18 cellular contexts compared by ENCODE assay signal in genomic region chr3:25854214-25854613, GRCh38.
A peak's percentile ranks its signal among the peaks of the same experiment; 100 is the strongest.
DNase-seq lines count a peak whose midpoint lies in the region; ATAC-seq, FAIRE-seq and TF ChIP-seq lines count a peak whose summit lies in the region.
"Had no signal": no experiment of that assay in that cellular context is flagged by ENCODE, and none has a peak within 500 bp of the region (broad histone marks: within the 10 kb centered on the region; RNA-seq: fewer than 3 reads in every experiment).

No MANE protein-coding gene starts in this region.

- H3K4me1 Mint-ChIP-seq in Calu3 (ENCODE audit: low read depth, unreplicated experiment) (peaks cover 26% of the 10 kb centered on the region), osteocyte (ENCODE audit: unreplicated experiment) (peaks cover 19% of the 10 kb centered on the region)
- no peaks in the 10 kb centered on the region for H3K4me1 Mint-ChIP-seq in stimulated activated memory B cell treated with anti-CD40 and anti-IgM and Interleukin-4, amounts not matched to agents 10 μg/mL and 1 μg/mL and 100 μg/mL, for 72 hours

- H3K9me1 ChIP-seq in endothelial cell of umbilical vein (replicated peaks; ENCODE audit: control insufficient read depth, extremely low read depth, insufficient read depth, low read length) = no peaks in the 10 kb centered on the region

- CTCF ChIA-PET in Calu3 (lab: Charles Lee) = interaction anchor here (0.9 to 1.6 kb wide), 5 partner anchors 10 to 206 kb away, joined by 3 to 5 read pairs (median 4); partner anchors contain the start of gene NGLY1
- CTCF ChIA-PET in endothelial cell of umbilical vein (lab: Charles Lee) = interaction anchor here (0.7 to 5.3 kb wide), 12 partner anchors 9 to 499 kb away, joined by 3 to 254 read pairs (median 6); partner anchors contain the start of gene NGLY1

- H3K27me3 ChIP-seq in endothelial cell of umbilical vein (ENCODE audit: control insufficient read depth in 2 of 2, insufficient read depth in 2 of 2, low read length in 2 of 2) = no peaks in the 10 kb centered on the region

- H3K79me2 ChIP-seq in endothelial cell of umbilical vein (ENCODE audit: control insufficient read depth, insufficient read depth, low read length) = no peaks in the 10 kb centered on the region

- H3K4me3 ChIP-seq in endothelial cell of umbilical vein (replicated peaks in 1 of 3; ENCODE audit: insufficient read depth in 1 of 3, low read depth in 1 of 3, low read length in 3 of 3) = peak overlapping the region in 1 of 3 experiments; percentile 23

- peaks cover 18% of the 10 kb centered on the region for H3K4me1 ChIP-seq in endothelial cell of umbilical vein (ENCODE audit: control insufficient read depth, extremely low read depth, insufficient read depth, low read length)

- H3K4me3 Mint-ChIP-seq in Calu3 (ENCODE audit: low read depth, unreplicated experiment) (peak overlapping the region; percentile 16), osteocyte (ENCODE audit: unreplicated experiment) (no peak overlapping the region)
- no peak overlapping the region for H3K4me3 Mint-ChIP-seq in stimulated activated memory B cell treated with anti-CD40 and anti-IgM and Interleukin-4, amounts not matched to agents 10 μg/mL and 1 μg/mL and 100 μg/mL, for 72 hours
- H3K4me3 Mint-ChIP-seq: activated CD8-positive, alpha-beta T cell treated with anti-CD3 and anti-CD28 coated beads, Interleukin-2, amount 10 ng/mL, durations not matched to agents 7 days and 5 days; stimulated activated naive CD8-positive, alpha-beta T cell treated with anti-CD3 and anti-CD28 coated beads, Interleukin-15, amount 100 ng/mL, for 72 hours had no signal

- H3K36me3 ChIP-seq in endothelial cell of umbilical vein (ENCODE audit: control insufficient read depth in 2 of 2, extremely low read depth in 1 of 2, insufficient read depth in 2 of 2, low read length in 2 of 2) = no peaks in the 10 kb centered on the region

- FAIRE-seq in endothelial cell of umbilical vein (lab: Jason Lieb, UNC) = no peak
- FAIRE-seq: G401.6 had no signal

- DNase-seq in Calu3 (no peak), M059J (ENCODE audit: low read depth) (peak; percentile 11), endothelial cell of umbilical vein (ENCODE audit: low read depth, low spot score) (peak; percentile 36), osteocyte (ENCODE audit: extremely low spot score, unreplicated experiment) (no peak), SIG-M5 (lab: John Stamatoyannopoulos, UW) (no peak)
- no peak for DNase-seq in activated CD4-positive, alpha-beta T cell treated with anti-CD3 and anti-CD28 coated beads for 1 hour
- DNase-seq: activated CD8-positive, alpha-beta T cell treated with anti-CD3 and anti-CD28 coated beads, Interleukin-2, amount 10 ng/mL, durations not matched to agents 7 days and 5 days; activated gamma-delta T cell treated with Interleukin-2 at 50 U/mL for 16 hours; central memory CD4-positive, alpha-beta T cell; NCI-H1417 treated with DMSO at 0.1 percent for 48 hours; NCI-H510A; retina; stimulated activated naive CD8-positive, alpha-beta T cell treated with anti-CD3 and anti-CD28 coated beads, Interleukin-15, amount 100 ng/mL, for 72 hours; T-helper 9 cell had no signal

- H3K27ac ChIP-seq in endothelial cell of umbilical vein (ENCODE audit: insufficient read depth, low read depth, low read length) = peak overlapping the region; percentile 38
- H3K27ac ChIP-seq: RWPE1 had no signal

- H3K27ac Mint-ChIP-seq in Calu3 (ENCODE audit: unreplicated experiment) (no peak overlapping the region), osteocyte (ENCODE audit: unreplicated experiment) (peak overlapping the region; percentile 52)
- no peak overlapping the region for H3K27ac Mint-ChIP-seq in stimulated activated memory B cell treated with anti-CD40 and anti-IgM and Interleukin-4, amounts not matched to agents 10 μg/mL and 1 μg/mL and 100 μg/mL, for 72 hours
- H3K27ac Mint-ChIP-seq: activated CD8-positive, alpha-beta T cell treated with anti-CD3 and anti-CD28 coated beads, Interleukin-2, amount 10 ng/mL, durations not matched to agents 7 days and 5 days had no signal

- no peak overlapping the region for H3K9ac ChIP-seq in endothelial cell of umbilical vein (replicated peaks; ENCODE audit: extremely low read depth, insufficient read depth, low read length)

- TF ChIP-seq CTCF in Calu3 (IDR thresholded peaks at IDR 0.05; ENCODE audit: unreplicated experiment) (no peak), endothelial cell of umbilical vein (IDR thresholded peaks at IDR 0.05; ENCODE audit: extremely low read depth in 1 of 2, insufficient read depth in 1 of 2, low read depth in 1 of 2, low read length in 2 of 2) (no peak), osteocyte (IDR thresholded peaks at IDR 0.05) (no peak)

- H3K27me3 Mint-ChIP-seq in Calu3 (ENCODE audit: unreplicated experiment) (no peaks in the 10 kb centered on the region), osteocyte (ENCODE audit: unreplicated experiment) (no peaks in the 10 kb centered on the region)
- no peaks in the 10 kb centered on the region for H3K27me3 Mint-ChIP-seq in stimulated activated memory B cell treated with anti-CD40 and anti-IgM and Interleukin-4, amounts not matched to agents 10 μg/mL and 1 μg/mL and 100 μg/mL, for 72 hours
- H3K27me3 Mint-ChIP-seq: stimulated activated naive CD8-positive, alpha-beta T cell treated with anti-CD3 and anti-CD28 coated beads, Interleukin-15, amount 100 ng/mL, for 72 hours had no signal

- H3K9me3 Mint-ChIP-seq in Calu3 (ENCODE audit: low read depth, unreplicated experiment) (no peaks in the 10 kb centered on the region), osteocyte (ENCODE audit: unreplicated experiment) (no peaks in the 10 kb centered on the region)
- H3K9me3 Mint-ChIP-seq in stimulated activated memory B cell treated with anti-CD40 and anti-IgM and Interleukin-4, amounts not matched to agents 10 μg/mL and 1 μg/mL and 100 μg/mL, for 72 hours = no peaks in the 10 kb centered on the region
- H3K9me3 Mint-ChIP-seq: stimulated activated naive CD8-positive, alpha-beta T cell treated with anti-CD3 and anti-CD28 coated beads, Interleukin-15, amount 100 ng/mL, for 72 hours had no signal

- no peaks in the 10 kb centered on the region for H3K36me3 Mint-ChIP-seq in Calu3 (ENCODE audit: insufficient read depth, unreplicated experiment)
- no peaks in the 10 kb centered on the region for H3K36me3 Mint-ChIP-seq in osteocyte (ENCODE audit: unreplicated experiment)
- no peaks in the 10 kb centered on the region for H3K36me3 Mint-ChIP-seq in stimulated activated memory B cell treated with anti-CD40 and anti-IgM and Interleukin-4, amounts not matched to agents 10 μg/mL and 1 μg/mL and 100 μg/mL, for 72 hours

- TF ChIP-seq POLR2A in endothelial cell of umbilical vein (IDR thresholded peaks at IDR 0.05; ENCODE audit: low read depth, low read length) = no peak

- H4K20me1 ChIP-seq in endothelial cell of umbilical vein (replicated peaks; ENCODE audit: control insufficient read depth, extremely low read depth, insufficient read depth, low read length) = no peaks in the 10 kb centered on the region

- H2AFZ ChIP-seq in endothelial cell of umbilical vein (ENCODE audit: low read depth, low read length) = peak overlapping the region; percentile 70

- intact Hi-C loops in Calu3 (cut with micrococcal nuclease; ENCODE audit: unreplicated experiment) = no loop called here
- intact Hi-C loops in endothelial cell of umbilical vein (cut with micrococcal nuclease) = no loop called here

- POLR2A ChIA-PET in endothelial cell of umbilical vein (lab: Charles Lee) = interaction anchor here (1.0 kb wide), 1 partner anchor 71 kb away, joined by 5 read pairs; the partner anchor contains the start of gene NGLY1

- peak overlapping the region; percentile 45 for H3K4me2 ChIP-seq in endothelial cell of umbilical vein (ENCODE audit: insufficient read depth, low read length)

- ATAC-seq in stimulated activated memory B cell treated with anti-CD40 and anti-IgM and Interleukin-4, amounts not matched to agents 10 μg/mL and 1 μg/mL and 100 μg/mL, for 72 hours = no peak
- no peak for ATAC-seq in GM21529 (IDR thresholded peaks at IDR 0.05; ENCODE audit: unreplicated experiment)
- ATAC-seq: activated CD8-positive, alpha-beta T cell treated with anti-CD3 and anti-CD28 coated beads, Interleukin-2, amount 10 ng/mL, durations not matched to agents 7 days and 5 days had no signal

- dilution Hi-C loops in endothelial cell of umbilical vein (cut with MboI; ENCODE audit: extremely low pct_ligation_motif_present, low sequenced_read_pairs) = no loop called here

- no peaks in the 10 kb centered on the region for H3K9me3 ChIP-seq in endothelial cell of umbilical vein (replicated peaks; ENCODE audit: control insufficient read depth, insufficient read depth, low read length)

- BruUV-seq in Calu3 (replicated peaks; lab: Mats Ljungman, UMichigan) (no TSS peak), endothelial cell of umbilical vein (replicated peaks; lab: Mats Ljungman, UMichigan) (no TSS peak)

TF ChIP-seq in endothelial cell of umbilical vein, 7 proteins besides CTCF, POLR2A, EP300 and RAD21:
- peak; percentile 5 for TF ChIP-seq FOS (IDR thresholded peaks at IDR 0.05; ENCODE audit: borderline replicate concordance, insufficient read depth, low read length)
- no peak for TF ChIP-seq MYC (IDR thresholded peaks at IDR 0.05; ENCODE audit: low read depth, low read length)

Comparison
In these comparisons a context has a peak if more than half of its experiments do, and no peak if none do; other contexts are left out.
1. DNase-seq: peak in M059J (single experiment) and endothelial cell of umbilical vein (single experiment); none in Calu3 (single experiment), osteocyte (single experiment), activated CD4-positive, alpha-beta T cell treated with anti-CD3 and anti-CD28 coated beads for 1 hour (single experiment) and SIG-M5 (single experiment).